26 cellular contexts compared by ENCODE assay signal in genomic region chr2:122739732-122740593, GRCh38.
DNase-seq lines count a peak whose midpoint lies in the region; ATAC-seq and TF ChIP-seq lines count a peak whose summit lies in the region.
"Had no signal": no experiment of that assay in that cellular context is flagged by ENCODE, and none has a peak within 500 bp of the region (broad histone marks: within the 10 kb centered on the region; RNA-seq: fewer than 3 reads in every experiment).

No MANE protein-coding gene starts in this region.

- no peaks in the 10 kb centered on the region for H3K36me3 ChIP-seq in mammary epithelial cell (ENCODE audit: insufficient read depth, low read length)

- POLR2A ChIA-PET in activated CD8-positive, alpha-beta T cell treated with anti-CD3 and anti-CD28 coated beads for 36 hours (lab: Charles Lee): no interaction called here

- H4K20me1 ChIP-seq in mammary epithelial cell (ENCODE audit: insufficient read depth, low read length): no peaks in the 10 kb centered on the region

- ATAC-seq in GM19463 (IDR thresholded peaks at IDR 0.05; ENCODE audit: unreplicated experiment) (peak; percentile 28), GM18907 (IDR thresholded peaks at IDR 0.05; ENCODE audit: unreplicated experiment) (no peak), left cardiac atrium (no peak)
- ATAC-seq in activated CD8-positive, alpha-beta T cell treated with anti-CD3 and anti-CD28 coated beads for 36 hours: peak; percentile 17
- ATAC-seq: psoas muscle, T-helper 17 cell had no signal

- in situ Hi-C loops in mammary epithelial cell (cut with MboI; ENCODE audit: low sequenced_read_pairs in 2 of 2): no loop called here

- peaks cover 6% of the 10 kb centered on the region for H3K4me1 ChIP-seq in mammary epithelial cell (ENCODE audit: insufficient read depth, low read length)
- H3K4me1 ChIP-seq: psoas muscle had no signal

- H3K9ac ChIP-seq in mammary epithelial cell (ENCODE audit: insufficient read depth, low read length): no peak overlapping the region

- no peak overlapping the region for H3K4me3 ChIP-seq in mammary epithelial cell (replicated peaks in 1 of 3; ENCODE audit: insufficient read depth in 1 of 3, low read depth in 2 of 3, low read length in 3 of 3)
- H3K4me3 ChIP-seq: psoas muscle, SK-N-MC had no signal

- H3K27ac ChIP-seq in mammary epithelial cell (ENCODE audit: insufficient read depth, low read depth, low read length): no peak overlapping the region
- H3K27ac ChIP-seq: 22Rv1, psoas muscle, SK-N-MC had no signal

- no peaks in the 10 kb centered on the region for H3K79me2 ChIP-seq in mammary epithelial cell (ENCODE audit: insufficient read depth, low read length)

- H2AFZ ChIP-seq in mammary epithelial cell (ENCODE audit: low read depth, low read length): no peak overlapping the region

- BruUV-seq in mammary epithelial cell (replicated peaks; lab: Mats Ljungman, UMichigan): no TSS peak

- 59% methylated on average over 5 of the region's 5 CpGs for WGBS in mammary epithelial cell (ENCODE audit: low coverage, missing lambda C conversion rate)

- H3K9me3 ChIP-seq in mammary epithelial cell (replicated peaks; ENCODE audit: insufficient read depth, low read length): peaks cover 3% of the 10 kb centered on the region
- H3K9me3 ChIP-seq: psoas muscle had no signal

- CTCF ChIA-PET in activated CD8-positive, alpha-beta T cell treated with anti-CD3 and anti-CD28 coated beads for 36 hours (lab: Charles Lee): no interaction called here
- CTCF ChIA-PET in mammary epithelial cell (lab: Charles Lee; ENCODE audit: low non-redundant PET): no interaction called here

- H3K4me2 ChIP-seq in mammary epithelial cell (ENCODE audit: insufficient read depth, low read depth, low read length): no peak overlapping the region

- no peaks in the 10 kb centered on the region for H3K27me3 Mint-ChIP-seq in activated CD8-positive, alpha-beta T cell treated with anti-CD3 and anti-CD28 coated beads for 36 hours
- peaks cover 6% of the 10 kb centered on the region for H3K27me3 Mint-ChIP-seq in progenitor cell of endocrine pancreas
- H3K27me3 Mint-ChIP-seq: activated naive CD8-positive, alpha-beta T cell; CD4-positive, alpha-beta memory T cell; IgD-negative memory B cell; T-helper 17 cell; type B pancreatic cell had no signal

- H3K9me3 Mint-ChIP-seq in activated CD8-positive, alpha-beta T cell treated with anti-CD3 and anti-CD28 coated beads for 36 hours: no peaks in the 10 kb centered on the region
- H3K9me3 Mint-ChIP-seq in progenitor cell of endocrine pancreas (ENCODE audit: low read depth): peaks cover 4% of the 10 kb centered on the region
- H3K9me3 Mint-ChIP-seq: dendritic cell treated with granulocyte-macrophage colony-stimulating factor and Interleukin-4, amounts not matched to agents 40 ng/mL and 50 ng/mL, for 4 days had no signal

- H3K27ac Mint-ChIP-seq in activated CD8-positive, alpha-beta T cell treated with anti-CD3 and anti-CD28 coated beads for 36 hours: no peak overlapping the region
- H3K27ac Mint-ChIP-seq in progenitor cell of endocrine pancreas: peak overlapping the region; percentile 4
- H3K27ac Mint-ChIP-seq: activated naive CD8-positive, alpha-beta T cell; CD4-positive, alpha-beta memory T cell; dendritic cell treated with granulocyte-macrophage colony-stimulating factor and Interleukin-4, amounts not matched to agents 40 ng/mL and 50 ng/mL, for 4 days; IgD-negative memory B cell; T-helper 17 cell; type B pancreatic cell had no signal

- no peaks in the 10 kb centered on the region for H3K27me3 ChIP-seq in mammary epithelial cell (ENCODE audit: insufficient read depth, low read length)

- intact Hi-C loops in activated CD8-positive, alpha-beta T cell treated with anti-CD3 and anti-CD28 coated beads for 36 hours (cut with micrococcal nuclease): no loop called here
- intact Hi-C loops in mammary epithelial cell (cut with micrococcal nuclease): loop anchor here (10.0 kb wide), 1 partner anchor 765 kb away; no protein-coding TSS in a partner anchor
- intact Hi-C loops in left cardiac atrium (cut with DNase I): no loop called here

- dilution Hi-C loops in mammary epithelial cell (cut with HindIII; ENCODE audit: low sequenced_read_pairs): no loop called here

- H3K4me1 Mint-ChIP-seq in activated CD8-positive, alpha-beta T cell treated with anti-CD3 and anti-CD28 coated beads for 36 hours (ENCODE audit: low read depth): peaks cover 3% of the 10 kb centered on the region
- no peaks in the 10 kb centered on the region for H3K4me1 Mint-ChIP-seq in progenitor cell of endocrine pancreas (ENCODE audit: low read depth)
- H3K4me1 Mint-ChIP-seq: CD4-positive, alpha-beta memory T cell; T-helper 17 cell had no signal

- DNase-seq in NK-92 treated with Interleukin-12 subunit alpha and Interleukin-12 subunit beta, amount 100 ng/mL, for 24 hours (lab: John Stamatoyannopoulos, UW): peak; percentile 14
- DNase-seq in NK-92 (lab: John Stamatoyannopoulos, UW; ENCODE audit: unreplicated experiment) (no peak), progenitor cell of endocrine pancreas (ENCODE audit: low spot score, unreplicated experiment) (no peak), mammary epithelial cell (no peak), left cardiac atrium (no peak)
- DNase-seq in activated CD8-positive, alpha-beta T cell treated with anti-CD3 and anti-CD28 coated beads for 36 hours: no peak
- DNase-seq: activated CD4-positive, alpha-beta T cell treated with anti-CD3 and anti-CD28 coated beads for 48 hours; caudate nucleus; CD4-positive, alpha-beta memory T cell; EL; H7; kidney; NCI-H1105; NCI-H2081; NCI-H226; NCI-H748 treated with DMSO at 0.1 percent for 48 hours; psoas muscle; T-helper 17 cell had no signal

- no peaks in the 10 kb centered on the region for H3K36me3 Mint-ChIP-seq in activated CD8-positive, alpha-beta T cell treated with anti-CD3 and anti-CD28 coated beads for 36 hours (ENCODE audit: low read depth)
- H3K36me3 Mint-ChIP-seq in progenitor cell of endocrine pancreas (ENCODE audit: insufficient read depth): no peaks in the 10 kb centered on the region
- H3K36me3 Mint-ChIP-seq: activated naive CD8-positive, alpha-beta T cell; CD4-positive, alpha-beta memory T cell; IgD-negative memory B cell; type B pancreatic cell had no signal

- no peak for TF ChIP-seq CTCF in activated CD8-positive, alpha-beta T cell treated with anti-CD3 and anti-CD28 coated beads for 36 hours (IDR thresholded peaks at IDR 0.05)
- no peak for TF ChIP-seq CTCF in progenitor cell of endocrine pancreas (IDR thresholded peaks at IDR 0.05; ENCODE audit: unreplicated experiment)
- TF ChIP-seq CTCF in mammary epithelial cell (conservative IDR thresholded peaks at IDR 0.05 in 1 of 2, IDR thresholded peaks at IDR 0.05 in 1 of 2; ENCODE audit: extremely low read depth in 1 of 2, insufficient read depth in 1 of 2, low read depth in 1 of 2, low read length in 2 of 2): no peak

- no peak overlapping the region for H3K4me3 Mint-ChIP-seq in activated CD8-positive, alpha-beta T cell treated with anti-CD3 and anti-CD28 coated beads for 36 hours
- no peak overlapping the region for H3K4me3 Mint-ChIP-seq in progenitor cell of endocrine pancreas (ENCODE audit: low read depth)
- H3K4me3 Mint-ChIP-seq: activated naive CD8-positive, alpha-beta T cell; CD4-positive, alpha-beta memory T cell; dendritic cell treated with granulocyte-macrophage colony-stimulating factor and Interleukin-4, amounts not matched to agents 40 ng/mL and 50 ng/mL, for 4 days; IgD-negative memory B cell; T-helper 17 cell; type B pancreatic cell had no signal

Comparison
In these comparisons a context has a peak if more than half of its experiments do, and no peak if none do; other contexts are left out.
1. ATAC-seq: peak in GM19463 (single experiment) and activated CD8-positive, alpha-beta T cell treated with anti-CD3 and anti-CD28 coated beads for 36 hours (single experiment); none in GM18907 (single experiment) and left cardiac atrium (0 of 2).